Comparison of ENCODE assay signal across 2 cellular contexts in genomic region chr2:190136259-190136658, GRCh38.
TF ChIP-seq lines count a peak whose summit lies in the region.

No MANE protein-coding gene starts in this region.

TF ChIP-seq in HEK293, 187 proteins besides CTCF, POLR2A, EP300 and RAD21 (continued from another document):
- TF ChIP-seq ZNF692 (tag by site-specific recombination; IDR thresholded peaks at IDR 0.05) (no peak), EGR2 (tag by site-specific recombination; IDR thresholded peaks at IDR 0.05; ENCODE audit: low read depth) (no peak), ZEB2 (tag by site-specific recombination; IDR thresholded peaks at IDR 0.05) (no peak), ZNF76 (tag by site-specific recombination; IDR thresholded peaks at IDR 0.05; ENCODE audit: borderline replicate concordance, low read depth) (no peak), SETDB1 (IDR thresholded peaks at IDR 0.05; ENCODE audit: insufficient read length, low read length) (peak; percentile 56), PRDM2 (tag by site-specific recombination; IDR thresholded peaks at IDR 0.05; ENCODE audit: borderline replicate concordance) (no peak), HOXC10 (CRISPR knock-in tag; IDR thresholded peaks at IDR 0.05) (no peak), ZNF391 (tag by site-specific recombination; IDR thresholded peaks at IDR 0.05; ENCODE audit: borderline replicate concordance, low read depth) (no peak), TCF7L2 (IDR thresholded peaks at IDR 0.05; ENCODE audit: borderline replicate concordance, low read depth, low read length) (no peak), ZNF112 (tag by site-specific recombination; IDR thresholded peaks at IDR 0.05) (no peak), ZNF623 (tag by site-specific recombination; IDR thresholded peaks at IDR 0.05) (no peak), ZNF48 (tag by site-specific recombination; IDR thresholded peaks at IDR 0.05) (no peak), ZNF26 (tag by site-specific recombination; IDR thresholded peaks at IDR 0.05) (no peak), FEZF1 (tag by site-specific recombination; IDR thresholded peaks at IDR 0.05) (no peak), ZNF280C (tag by site-specific recombination; IDR thresholded peaks at IDR 0.05) (no peak)

TF ChIP-seq in liver, 16 proteins besides CTCF, POLR2A, EP300 and RAD21 (continued from another document):
- TF ChIP-seq REST (IDR thresholded peaks at IDR 0.05) (no peak), SP1 (IDR thresholded peaks at IDR 0.05) (peak; percentile 22)
